In the genomic region with DNA sequence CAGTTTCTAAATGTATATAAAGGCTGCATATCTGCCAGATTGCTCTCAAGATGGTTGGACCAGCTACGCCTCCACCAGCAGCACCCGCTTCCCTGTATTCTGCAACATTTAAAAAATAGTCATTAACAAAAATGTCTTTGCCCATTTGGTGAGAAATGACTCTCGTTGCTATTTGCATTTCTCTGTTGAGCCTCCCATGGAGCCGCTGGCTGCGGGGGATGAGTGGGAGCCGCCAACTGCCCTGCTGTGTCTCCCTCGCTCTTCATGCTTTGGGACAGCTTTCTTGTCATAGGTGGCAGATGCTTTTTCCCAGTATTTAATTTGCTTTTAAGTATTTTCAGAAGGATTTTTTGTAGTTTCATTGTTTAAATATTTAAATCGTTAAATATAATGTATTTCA, we compare ENCODE assay signal across 18 cellular contexts.
"Had no signal": no experiment of that assay in that cellular context is flagged by ENCODE, and none has a peak within 500 bp of the region (broad histone marks: within the 10 kb centered on the region; RNA-seq: fewer than 3 reads in every experiment).

No MANE protein-coding gene starts in this region.

- H3K4me3 ChIP-seq: suprapubic skin had no signal

- H3K27me3 ChIP-seq: suprapubic skin had no signal

- H3K27me3 Mint-ChIP-seq: activated naive CD4-positive, alpha-beta T cell treated with anti-CD3 and anti-CD28 coated beads, Interleukin-2, amount 50 U/mL, for 24 hours; memory B cell; natural killer cell treated with Interleukin-12 subunit alpha and Interleukin-12 subunit beta and Interleukin-15 and Interleukin-18, amount 100 ng/mL, for 72 hours; progenitor cell of endocrine pancreas had no signal

- H3K4me1 Mint-ChIP-seq: memory B cell had no signal

- H3K9me3 ChIP-seq: suprapubic skin had no signal

- H3K27ac Mint-ChIP-seq: memory B cell, progenitor cell of endocrine pancreas had no signal

- DNase-seq: activated CD4-positive, alpha-beta T cell treated with anti-CD3 and anti-CD28 coated beads for 48 hours; activated effector memory CD4-positive, alpha-beta T cell treated with Interleukin-2 at 50 U/mL for 16 hours; activated T-cell treated with anti-CD3 and anti-CD28 coated beads for 4 hours; cerebellar nuclear complex; dermis blood vessel endothelial cell; erythroblast; left ventricle myocardium superior; right cardiac atrium; SIG-M5; small intestine; stimulated activated naive CD8-positive, alpha-beta T cell treated with anti-CD3 and anti-CD28 coated beads, Interleukin-15, Interleukin-2, amounts not matched to agents 100 U/mL and 50 U/mL, for 24 hours; T-helper 2 cell had no signal

- H3K4me1 ChIP-seq: suprapubic skin had no signal

- H3K27ac ChIP-seq: suprapubic skin had no signal

- H3K4me3 Mint-ChIP-seq: activated naive CD4-positive, alpha-beta T cell treated with anti-CD3 and anti-CD28 coated beads, Interleukin-2, amount 50 U/mL, for 24 hours; memory B cell; natural killer cell treated with Interleukin-12 subunit alpha and Interleukin-12 subunit beta and Interleukin-15 and Interleukin-18, amount 100 ng/mL, for 72 hours had no signal

- H3K9me3 Mint-ChIP-seq: activated naive CD4-positive, alpha-beta T cell treated with anti-CD3 and anti-CD28 coated beads, Interleukin-2, amount 50 U/mL, for 24 hours; memory B cell; natural killer cell treated with Interleukin-12 subunit alpha and Interleukin-12 subunit beta and Interleukin-15 and Interleukin-18, amount 100 ng/mL, for 72 hours had no signal

- ATAC-seq: left ventricle myocardium superior; natural killer cell treated with Interleukin-12 subunit alpha and Interleukin-12 subunit beta and Interleukin-15 and Interleukin-18, amount 100 ng/mL, for 72 hours; right cardiac atrium; stimulated activated naive CD8-positive, alpha-beta T cell treated with anti-CD3 and anti-CD28 coated beads, Interleukin-15, Interleukin-2, amounts not matched to agents 100 U/mL and 50 U/mL, for 24 hours had no signal

- FAIRE-seq: keratinocyte, small intestine had no signal
